ENCODE assay signal across 13 cellular contexts in the genomic region with DNA sequence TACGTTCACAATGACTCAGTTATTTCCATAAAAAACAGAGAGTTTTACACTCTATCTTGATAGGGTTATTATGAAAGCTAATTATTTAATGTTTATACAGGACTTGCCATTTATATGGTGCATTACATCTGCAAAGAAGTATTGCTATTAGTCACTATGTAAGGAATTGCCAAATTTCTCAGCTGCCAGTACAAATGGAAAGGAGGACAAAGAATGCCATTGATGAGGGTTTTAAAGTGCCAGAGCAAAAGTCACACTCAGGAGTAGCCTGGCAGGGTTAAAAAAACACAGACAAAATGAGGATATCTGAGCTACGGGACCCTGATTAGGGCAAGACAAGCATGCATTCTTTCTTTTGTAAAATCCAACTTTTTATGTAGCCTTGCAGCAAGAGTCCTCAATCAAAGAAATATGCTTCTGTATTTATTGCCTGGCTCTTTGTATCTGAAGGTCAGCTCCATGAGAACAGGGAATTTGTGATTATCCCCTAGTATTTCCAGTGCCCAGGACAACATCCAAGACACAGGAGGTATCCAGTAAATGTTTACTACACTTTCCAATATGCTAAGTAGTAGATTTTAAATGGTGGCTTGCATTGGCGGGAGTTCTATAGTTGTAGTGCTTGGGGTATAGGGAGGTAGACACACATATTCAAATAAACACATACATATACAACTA.
DNase-seq lines count a peak whose midpoint lies in the region; ATAC-seq and TF ChIP-seq lines count a peak whose summit lies in the region.
"Had no signal": no experiment of that assay in that cellular context is flagged by ENCODE, and none has a peak within 500 bp of the region (broad histone marks: within the 10 kb centered on the region; RNA-seq: fewer than 3 reads in every experiment).

No MANE protein-coding gene starts in this region.

- H3K27ac Mint-ChIP-seq in T-helper 17 cell, result no peak overlapping the region

- 73 to 80% methylated on average over 3 of the region's 3 CpGs for WGBS in upper lobe of left lung, 2 donors

- no peak for TF ChIP-seq EP300 in upper lobe of left lung (IDR thresholded peaks at IDR 0.05)

- peak; percentile 76 for DNase-seq in Ammon's horn (ENCODE audit: low spot score)
- peak; percentile 82 for DNase-seq in PC-3
- DNase-seq in epidermal melanocyte (ENCODE audit: insufficient read length, low spot score), result peak; percentile 36
- DNase-seq in myocyte (ENCODE audit: low read depth), result peak; percentile 13
- no peak for DNase-seq in T-helper 17 cell
- no peak for DNase-seq in upper lobe of left lung
- DNase-seq: activated CD4-positive, CD25-positive, alpha-beta regulatory T cell treated with anti-CD3 and anti-CD28 coated beads, Interleukin-2, amount 50 U/mL, for 72 hours; central memory CD4-positive, alpha-beta T cell; sigmoid colon; upper lobe of right lung had no signal

- no TSS peak for BruUV-seq in PC-3 (replicated peaks; lab: Mats Ljungman, UMichigan)

- H3K9me3 ChIP-seq in PC-3 (ENCODE audit: low read length) (no peaks in the 10 kb centered on the region), T-helper 17 cell (ENCODE audit: control insufficient read depth, low read length, poor library complexity, severe bottlenecking) (no peaks in the 10 kb centered on the region), upper lobe of left lung (no peaks in the 10 kb centered on the region)
- H3K9me3 ChIP-seq: sigmoid colon, upper lobe of right lung had no signal

- no peaks in the 10 kb centered on the region for H3F3A ChIP-seq in PC-3 (ENCODE audit: low read length, unreplicated experiment)

- no peaks in the 10 kb centered on the region for H3K4me1 Mint-ChIP-seq in T-helper 17 cell

- no peak overlapping the region for H3K4me3 ChIP-seq in PC-3 (ENCODE audit: low read length)
- no peak overlapping the region for H3K4me3 ChIP-seq in upper lobe of left lung
- H3K4me3 ChIP-seq: sigmoid colon, SK-N-MC, upper lobe of right lung had no signal

- H4K20me1 ChIP-seq in PC-3 (ENCODE audit: low read length), result no peaks in the 10 kb centered on the region

- H3K4me1 ChIP-seq in PC-3 (ENCODE audit: insufficient read depth, low read length) (peaks cover 32% of the 10 kb centered on the region), upper lobe of left lung (no peaks in the 10 kb centered on the region)
- H3K4me1 ChIP-seq: upper lobe of right lung had no signal

- H3K79me2 ChIP-seq in PC-3 (ENCODE audit: low read length), result no peaks in the 10 kb centered on the region

- H3K9me2 ChIP-seq in PC-3 (replicated peaks; ENCODE audit: low read length), result no peaks in the 10 kb centered on the region

- H3K4me2 ChIP-seq in PC-3 (ENCODE audit: low read length), result peak overlapping the region; percentile 52

- no peak overlapping the region for H3K9ac ChIP-seq in PC-3 (ENCODE audit: low read length)

- H3K4me3 Mint-ChIP-seq in T-helper 17 cell, result no peak overlapping the region

- intact Hi-C loops in PC-3 (cut with micrococcal nuclease), result loop anchor here (1.0 to 5.0 kb wide), 5 partner anchors 50 to 263 kb away; no protein-coding TSS in a partner anchor

- POLR2A ChIA-PET in PC-3 (lab: Charles Lee; ENCODE audit: unreplicated experiment), result interaction anchor here (0.6 to 0.7 kb wide), 3 partner anchors 12 to 45 kb away, joined by 3 to 6 read pairs (median 4); no protein-coding TSS in a partner anchor

- no peaks in the 10 kb centered on the region for H3K27me3 Mint-ChIP-seq in T-helper 17 cell

- H3K36me3 Mint-ChIP-seq in T-helper 17 cell (ENCODE audit: low read depth), result no peaks in the 10 kb centered on the region

- peak; percentile 91 for ATAC-seq in PC-3
- ATAC-seq in HG02759 (IDR thresholded peaks at IDR 0.05; ENCODE audit: unreplicated experiment), result no peak
- ATAC-seq in T-helper 17 cell, result no peak
- ATAC-seq in GM21786 (IDR thresholded peaks at IDR 0.05; ENCODE audit: unreplicated experiment), result no peak
- no peak for ATAC-seq in upper lobe of left lung (ENCODE audit: low FRiP score in 2 of 2)
- ATAC-seq: upper lobe of right lung had no signal

- CTCF ChIA-PET in PC-3 (lab: Charles Lee), result no interaction called here

- TF ChIP-seq CTCF in PC-3 (conservative IDR thresholded peaks at IDR 0.05; ENCODE audit: low read depth, low read length), result no peak
- no peak for TF ChIP-seq CTCF in upper lobe of left lung (IDR thresholded peaks at IDR 0.05)

- no peak for TF ChIP-seq POLR2A in upper lobe of left lung (IDR thresholded peaks at IDR 0.05)

- H3K27ac ChIP-seq in PC-3 (ENCODE audit: low read length) (peak overlapping the region; percentile 48), upper lobe of left lung (no peak overlapping the region)
- H3K27ac ChIP-seq: sigmoid colon, SK-N-MC, upper lobe of right lung had no signal

- H3K36me3 ChIP-seq in PC-3 (ENCODE audit: low read depth, low read length), result no peaks in the 10 kb centered on the region
- no peaks in the 10 kb centered on the region for H3K36me3 ChIP-seq in upper lobe of left lung
- H3K36me3 ChIP-seq: sigmoid colon, upper lobe of right lung had no signal

- H3K27me3 ChIP-seq in PC-3 (ENCODE audit: low read length) (no peaks in the 10 kb centered on the region), upper lobe of left lung (no peaks in the 10 kb centered on the region)
- H3K27me3 ChIP-seq: sigmoid colon, upper lobe of right lung had no signal

- no peak overlapping the region for H2AFZ ChIP-seq in PC-3 (ENCODE audit: low read length)

Comparison
In these comparisons a context has a peak if more than half of its experiments do, and no peak if none do; other contexts are left out.
1. DNase-seq: peak in Ammon's horn (single experiment), PC-3 (single experiment), epidermal melanocyte (single experiment) and myocyte (single experiment); none in T-helper 17 cell (0 of 3) and upper lobe of left lung (0 of 2).